15 cellular contexts compared by ENCODE assay signal in the genomic region with DNA sequence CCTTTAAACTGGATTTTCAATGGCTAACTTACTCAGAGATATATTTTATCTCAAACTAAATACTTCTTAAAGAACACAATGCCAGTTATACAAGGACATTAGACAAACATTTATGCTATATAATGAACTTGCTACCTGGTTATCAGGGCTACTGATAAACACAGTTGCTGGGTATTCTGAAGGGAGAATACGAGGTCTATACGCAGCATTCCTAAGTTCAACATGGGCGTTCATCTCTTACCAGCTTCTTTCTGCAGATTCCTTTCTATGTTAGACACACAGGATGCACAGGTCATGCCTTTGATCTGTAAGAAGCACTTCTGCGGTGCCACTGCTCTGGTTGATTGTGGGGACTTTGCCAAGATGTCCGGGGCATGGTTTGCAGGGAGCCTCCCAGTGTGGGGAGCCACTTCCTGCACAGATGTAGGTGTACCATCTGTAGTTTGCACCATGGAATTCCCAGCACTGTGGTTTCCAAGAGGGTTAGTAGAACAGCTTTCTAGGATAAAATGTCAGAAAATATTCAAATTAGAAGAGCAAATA.
"Had no signal": no experiment of that assay in that cellular context is flagged by ENCODE, and none has a peak within 500 bp of the region (broad histone marks: within the 10 kb centered on the region; RNA-seq: fewer than 3 reads in every experiment).

No MANE protein-coding gene starts in this region.

- H3K36me3 ChIP-seq: esophagus squamous epithelium, left lung, pancreas, WERI-Rb-1 had no signal

- H3K27me3 Mint-ChIP-seq: activated naive CD8-positive, alpha-beta T cell treated with anti-CD3 and anti-CD28 coated beads for 36 hours had no signal

- H3K27ac ChIP-seq: dorsolateral prefrontal cortex, esophagus squamous epithelium, left lung, pancreas, WERI-Rb-1 had no signal

- H3K4me1 ChIP-seq: esophagus squamous epithelium, left lung had no signal

- H3K4me3 ChIP-seq: dorsolateral prefrontal cortex, esophagus squamous epithelium, heart left ventricle, left lung, pancreas had no signal

- H3K27ac Mint-ChIP-seq: activated naive CD8-positive, alpha-beta T cell treated with anti-CD3 and anti-CD28 coated beads for 36 hours; memory B cell had no signal

- H3K9me3 ChIP-seq: esophagus squamous epithelium, heart left ventricle, left lung, pancreas had no signal

- H3K4me3 Mint-ChIP-seq: activated naive CD8-positive, alpha-beta T cell treated with anti-CD3 and anti-CD28 coated beads for 36 hours; memory B cell had no signal

- FAIRE-seq: bronchial epithelial cell, islet of Langerhans, pancreas had no signal

- DNase-seq: activated CD4-positive, alpha-beta T cell treated with anti-CD3 and anti-CD28 coated beads for 48 hours; activated naive CD8-positive, alpha-beta T cell treated with anti-CD3 and anti-CD28 coated beads for 36 hours; aorta; dorsolateral prefrontal cortex; esophagus squamous epithelium; foreskin fibroblast; heart left ventricle; left lung; pancreas; stimulated activated CD4-positive, alpha-beta T cell treated with anti-CD3 and anti-CD28 coated beads, Interleukin-4, amount 100 ng/mL, for 4 hours; SW 1271; WERI-Rb-1 had no signal

- H3K27me3 ChIP-seq: dorsolateral prefrontal cortex, esophagus squamous epithelium, heart left ventricle, left lung, pancreas had no signal

- H3K36me3 Mint-ChIP-seq: activated naive CD8-positive, alpha-beta T cell treated with anti-CD3 and anti-CD28 coated beads for 36 hours; memory B cell had no signal

- H3K9me3 Mint-ChIP-seq: activated naive CD8-positive, alpha-beta T cell treated with anti-CD3 and anti-CD28 coated beads for 36 hours; memory B cell had no signal
